ENCODE assay signal across 8 cellular contexts in the genomic region with DNA sequence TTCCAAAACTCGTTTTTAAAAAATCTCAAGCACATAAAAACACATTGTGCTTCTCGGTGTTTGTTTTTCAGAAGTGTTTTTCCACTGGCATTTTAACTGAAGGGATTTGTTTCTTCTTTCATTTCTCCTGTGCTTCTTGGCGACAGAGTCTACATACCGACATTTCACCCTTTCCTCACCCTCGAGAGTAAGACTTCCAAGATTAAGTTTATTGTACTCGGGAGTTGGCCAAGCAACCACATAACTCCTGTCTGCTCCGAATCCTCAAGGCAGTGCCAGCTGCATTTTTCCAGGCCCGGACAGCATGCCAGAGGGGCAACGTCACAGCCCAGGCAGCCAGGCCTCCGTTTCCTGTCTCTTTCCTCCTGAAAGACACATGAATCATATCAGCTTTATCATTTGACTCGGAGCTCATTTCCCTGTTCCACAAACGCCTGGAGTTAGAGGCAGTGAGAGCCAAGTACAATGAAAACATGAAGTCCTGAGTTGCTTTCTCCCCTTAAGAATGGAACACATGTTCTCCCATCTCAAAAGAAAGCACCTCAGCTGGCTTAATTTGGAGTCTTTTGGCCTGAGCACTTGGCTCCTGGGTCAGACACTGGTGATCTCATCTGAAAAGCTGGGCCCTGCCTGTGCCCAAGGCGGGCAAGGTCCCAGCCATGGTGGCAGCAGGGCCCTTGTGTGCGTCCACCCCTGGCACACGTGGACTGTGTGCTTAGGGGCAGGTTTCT. TPM values are rescaled to one million over a fixed set of nuclear protein-coding genes. Genes with fewer than 3 reads are reported as not detected.
A peak's percentile ranks its signal among the peaks of the same experiment; 100 is the strongest.
DNase-seq lines count a peak whose midpoint lies in the region; ATAC-seq, FAIRE-seq and TF ChIP-seq lines count a peak whose summit lies in the region.

No MANE protein-coding gene starts in this region.

- peak overlapping the region; percentile 64 for H3K27ac ChIP-seq in thymus (ENCODE audit: low read depth)

- 8 to 12% methylated on average over 15 of the region's 15 CpGs for WGBS in lower leg skin, 2 donors
- WGBS in thymus: 93% methylated on average over 15 of the region's 15 CpGs

- TF ChIP-seq POLR2A in lower leg skin (IDR thresholded peaks at IDR 0.05): no peak
- no peak for TF ChIP-seq POLR2A in GM12891 (IDR thresholded peaks at IDR 0.05; ENCODE audit: low read depth, low read length)

- H3K9me3 ChIP-seq in thymus (ENCODE audit: control insufficient read depth): no peaks in the 10 kb centered on the region

- no peaks in the 10 kb centered on the region for H3K27me3 ChIP-seq in thymus (ENCODE audit: control insufficient read depth, insufficient read depth)

- DNase-seq in LNCaP clone FGC (ENCODE audit: low read depth): peak; percentile 92
- DNase-seq in choroid plexus epithelial cell (ENCODE audit: low read depth): peak; percentile 97
- DNase-seq in lower leg skin (ENCODE audit: low spot score in 2 of 2): peak; percentile 86 to 97
- DNase-seq in GM12891 (ENCODE audit: insufficient read length, low spot score): no peak
- DNase-seq in NCI-H2227 (lab: John Stamatoyannopoulos, UW; ENCODE audit: unreplicated experiment): no peak
- DNase-seq in activated CD4-positive, CD25-positive, alpha-beta regulatory T cell treated with anti-CD3 and anti-CD28 coated beads, Interleukin-2, amount 50 U/mL, for 72 hours: no peak

- intact Hi-C loops in lower leg skin (cut with DNase I; ENCODE audit: low total_unique reads): loop anchor here (10.0 kb wide), 1 partner anchor 71 kb away; the partner anchor contains the start of gene PXDC1

- FAIRE-seq in GM12891 (lab: Jason Lieb, UNC): no peak

- TF ChIP-seq CTCF in LNCaP clone FGC (IDR thresholded peaks at IDR 0.05; ENCODE audit: control insufficient read depth, extremely low read depth, insufficient read depth): no peak
- TF ChIP-seq CTCF in choroid plexus epithelial cell (conservative IDR thresholded peaks at IDR 0.05; ENCODE audit: low read depth, low read length): no peak
- no peak for TF ChIP-seq CTCF in lower leg skin (IDR thresholded peaks at IDR 0.05)

- no peak for ATAC-seq in GM19328 (IDR thresholded peaks at IDR 0.05; ENCODE audit: unreplicated experiment)

- no peaks in the 10 kb centered on the region for H3K36me3 ChIP-seq in thymus (ENCODE audit: control insufficient read depth, insufficient read depth)

- no peak overlapping the region for H3K4me3 ChIP-seq in LNCaP clone FGC (ENCODE audit: low read depth, low read length)
- no peak overlapping the region for H3K4me3 ChIP-seq in choroid plexus epithelial cell (ENCODE audit: low read depth, low read length)
- no peak overlapping the region for H3K4me3 ChIP-seq in lower leg skin (ENCODE audit: low read depth, poor library complexity, severe bottlenecking)
- H3K4me3 ChIP-seq in thymus (ENCODE audit: low read length): no peak overlapping the region

- H3K4me1 ChIP-seq in thymus (ENCODE audit: control insufficient read depth, insufficient read depth, low read length): no peaks in the 10 kb centered on the region

TF ChIP-seq in GM12891, 5 proteins besides CTCF, POLR2A, EP300 and RAD21:
- no peak for TF ChIP-seq TAF1 (IDR thresholded peaks at IDR 0.05; ENCODE audit: low read depth, low read length)
- TF ChIP-seq SPI1 (IDR thresholded peaks at IDR 0.05; ENCODE audit: low read depth, low read length): no peak
- TF ChIP-seq POU2F2 (IDR thresholded peaks at IDR 0.05; ENCODE audit: low read depth, low read length): no peak
- TF ChIP-seq POLR2AphosphoS5 (IDR thresholded peaks at IDR 0.05; ENCODE audit: low read depth, low read length): no peak
- no peak for TF ChIP-seq PAX5 (IDR thresholded peaks at IDR 0.05; ENCODE audit: insufficient read depth, low read length, severe bottlenecking)

RNA-seq across cellular contexts. Expression of gene FAM50B, which starts 23.2 kb away (rescaled TPM):
- 10 to 100 TPM; 11.4 to 16.1 (median 13.9) TPM for total RNA-seq in lower leg skin
- polyA plus RNA-seq in thymus: 11.2 TPM
- 5.0 TPM for polyA plus RNA-seq in GM12891 (2012; ENCODE audit: low read depth, missing spikeins)

Comparison
In these comparisons a context has a peak if more than half of its experiments do, and no peak if none do; other contexts are left out.
1. DNase-seq: peak in LNCaP clone FGC (single experiment), choroid plexus epithelial cell (single experiment) and lower leg skin (2 of 2); none in GM12891 (single experiment), NCI-H2227 (single experiment) and activated CD4-positive, CD25-positive, alpha-beta regulatory T cell treated with anti-CD3 and anti-CD28 coated beads, Interleukin-2, amount 50 U/mL, for 72 hours (single experiment).